In the genomic region with DNA sequence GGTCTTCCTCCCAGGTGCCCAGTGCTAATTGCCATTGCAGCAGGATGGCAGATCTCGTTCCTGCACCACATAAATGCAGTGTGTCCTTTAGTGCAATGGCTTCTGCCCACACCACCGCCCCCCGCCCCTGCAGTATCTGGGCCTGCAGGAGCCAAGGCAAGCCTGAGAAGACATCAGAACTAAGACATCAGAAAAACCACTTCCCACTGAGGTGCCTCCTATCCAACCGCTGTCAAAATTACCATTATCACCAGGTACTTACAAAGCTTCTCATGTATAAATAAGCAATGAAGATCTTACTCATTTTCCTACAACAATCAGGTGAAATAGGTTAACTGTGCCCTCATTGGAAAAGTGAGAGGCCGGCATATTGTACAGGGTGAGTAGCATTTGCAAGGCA, we compare ENCODE assay signal across 29 cellular contexts.
"Had no signal": no experiment of that assay in that cellular context is flagged by ENCODE, and none has a peak within 500 bp of the region (broad histone marks: within the 10 kb centered on the region; RNA-seq: fewer than 3 reads in every experiment).

No MANE protein-coding gene starts in this region.

- H3K9me3 Mint-ChIP-seq: dendritic cell treated with granulocyte-macrophage colony-stimulating factor and Interleukin-4, amounts not matched to agents 40 ng/mL and 50 ng/mL, for 4 days; effector memory CD8-positive, alpha-beta T cell; endodermal cell; mesothelial cell of epicardium; naive thymus-derived CD8-positive, alpha-beta T cell had no signal

- H3K4me2 ChIP-seq: hepatocyte had no signal

- H3K4me1 Mint-ChIP-seq: endodermal cell; immature natural killer cell; mesothelial cell of epicardium; naive thymus-derived CD8-positive, alpha-beta T cell had no signal

- H3K36me3 Mint-ChIP-seq: immature natural killer cell; mesothelial cell of epicardium; naive B cell; naive thymus-derived CD8-positive, alpha-beta T cell had no signal

- H2AFZ ChIP-seq: hepatocyte had no signal

- DNase-seq: colonic mucosa; cortex of kidney; effector CD8-positive, alpha-beta T cell; effector memory CD8-positive, alpha-beta T cell; endodermal cell; erythroblast; foreskin keratinocyte; heart left ventricle; hypothalamus; immature natural killer cell; islet precursor cell; kidney; kidney glomerular epithelial cell; left cardiac atrium; left lung; left ventricle myocardium superior; lower lobe of right lung; mesenchymal stem cell; mucosa of descending colon; naive B cell; naive thymus-derived CD8-positive, alpha-beta T cell had no signal

- FAIRE-seq: endometrium, frontal cortex, kidney had no signal

- H3K4me3 Mint-ChIP-seq: dendritic cell treated with granulocyte-macrophage colony-stimulating factor and Interleukin-4, amounts not matched to agents 40 ng/mL and 50 ng/mL, for 4 days; effector memory CD8-positive, alpha-beta T cell; endodermal cell; immature natural killer cell; mesothelial cell of epicardium; naive B cell; naive thymus-derived CD8-positive, alpha-beta T cell had no signal

- H3K36me3 ChIP-seq: colonic mucosa, gastroesophageal sphincter, heart left ventricle, left lung, lower lobe of right lung had no signal

- H3K9me3 ChIP-seq: colonic mucosa, gastroesophageal sphincter, heart left ventricle, left lung, lower lobe of right lung, mucosa of descending colon had no signal

- H3K4me3 ChIP-seq: colonic mucosa, gastroesophageal sphincter, heart left ventricle, hepatocyte, left lung, lower lobe of right lung, mucosa of descending colon had no signal

- H3K27ac ChIP-seq: colonic mucosa, epithelial cell of prostate, foreskin keratinocyte, gastroesophageal sphincter, heart left ventricle, hepatocyte, left lung, lower lobe of right lung had no signal

- H3K79me2 ChIP-seq: hepatocyte had no signal

- H3K4me1 ChIP-seq: colonic mucosa, foreskin keratinocyte, gastroesophageal sphincter, heart left ventricle, left lung, lower lobe of right lung had no signal

- H3K27ac Mint-ChIP-seq: dendritic cell treated with granulocyte-macrophage colony-stimulating factor and Interleukin-4, amounts not matched to agents 40 ng/mL and 50 ng/mL, for 4 days; effector memory CD8-positive, alpha-beta T cell; endodermal cell; immature natural killer cell; mesothelial cell of epicardium; naive B cell; naive thymus-derived CD8-positive, alpha-beta T cell had no signal

- H3K27me3 ChIP-seq: colonic mucosa, foreskin keratinocyte, gastroesophageal sphincter, heart left ventricle, hepatocyte, left lung had no signal

- ATAC-seq: effector memory CD8-positive, alpha-beta T cell; esophagus mucosa; foreskin keratinocyte; gastroesophageal sphincter; heart left ventricle; left cardiac atrium; left lung; left ventricle myocardium superior; lower lobe of right lung; mucosa of descending colon; naive thymus-derived CD8-positive, alpha-beta T cell had no signal
